Comparison of ENCODE assay signal across 16 cellular contexts in the genomic region with DNA sequence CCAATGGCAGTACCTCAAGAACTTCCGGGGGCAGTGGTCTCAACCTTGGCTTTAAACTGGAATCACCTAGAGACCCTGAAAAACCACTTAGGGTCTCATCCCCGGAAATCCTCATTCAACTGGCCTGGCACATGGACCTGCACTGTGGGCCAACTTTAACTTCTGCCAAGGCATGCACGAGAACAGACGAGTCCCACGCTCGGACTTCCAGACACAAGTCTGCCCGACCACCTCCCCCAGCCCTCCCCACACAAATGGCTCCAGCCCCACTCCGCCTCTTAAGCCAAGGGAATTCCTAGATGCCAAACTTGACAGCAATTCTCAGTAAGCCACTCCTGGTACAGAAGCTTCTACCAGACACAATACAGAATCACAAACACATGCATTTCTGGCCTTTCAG.
DNase-seq lines count a peak whose midpoint lies in the region; ATAC-seq, FAIRE-seq and TF ChIP-seq lines count a peak whose summit lies in the region.
"Had no signal": no experiment of that assay in that cellular context is flagged by ENCODE, and none has a peak within 500 bp of the region (broad histone marks: within the 10 kb centered on the region; RNA-seq: fewer than 3 reads in every experiment).

No MANE protein-coding gene starts in this region.

- H3K4me1 ChIP-seq in right cardiac atrium (ENCODE audit: control insufficient read depth, insufficient read depth, low read length) = no peaks in the 10 kb centered on the region
- peaks cover 46% of the 10 kb centered on the region for H3K4me1 ChIP-seq in vagina
- H3K4me1 ChIP-seq: foreskin keratinocyte, HAP-1 had no signal

- peaks cover 79% of the 10 kb centered on the region for H3K36me3 Mint-ChIP-seq in activated T-helper 2 cell treated with anti-CD3 and anti-CD28 coated beads, Interferon-gamma antibody, Interleukin-2, Interleukin-4, amounts not matched to agents 10 μg/mL and 5 μg/mL and 100 μg/mL, durations not matched to agents 14 hours and 24 hours and 36 hours (ENCODE audit: low read depth)
- H3K36me3 Mint-ChIP-seq in naive B cell = peaks cover 17 to 21% of the 10 kb centered on the region in 2 donors

- 49% methylated on average over 8 of the region's 8 CpGs for WGBS in right cardiac atrium

- H3K9me3 ChIP-seq in right cardiac atrium (ENCODE audit: control insufficient read depth, low read length) = no peaks in the 10 kb centered on the region
- no peaks in the 10 kb centered on the region for H3K9me3 ChIP-seq in vagina
- H3K9me3 ChIP-seq: HAP-1 had no signal

- H3K27ac ChIP-seq in right cardiac atrium (ENCODE audit: low read length) (no peak overlapping the region), vagina (peak overlapping the region; percentile 45)
- H3K27ac ChIP-seq: foreskin keratinocyte had no signal

- no peak overlapping the region for H3K4me3 ChIP-seq in right cardiac atrium (ENCODE audit: low read length)
- no peak overlapping the region for H3K4me3 ChIP-seq in vagina
- H3K4me3 ChIP-seq: HAP-1 had no signal

- no peak for FAIRE-seq in RCC 7860 (lab: Jason Lieb, UNC)

- no peaks in the 10 kb centered on the region for H3K9me3 Mint-ChIP-seq in activated T-helper 2 cell treated with anti-CD3 and anti-CD28 coated beads, Interferon-gamma antibody, Interleukin-2, Interleukin-4, amounts not matched to agents 10 μg/mL and 5 μg/mL and 100 μg/mL, durations not matched to agents 14 hours and 24 hours and 36 hours
- H3K9me3 Mint-ChIP-seq in naive B cell = no peaks in the 10 kb centered on the region
- H3K9me3 Mint-ChIP-seq: T-helper 2 cell treated with Interferon-gamma antibody and Interleukin-4, amounts not matched to agents 5 μg/mL and 100 μg/mL, for 36 hours had no signal

- ATAC-seq in left ventricle myocardium superior (peak; percentile 10), right cardiac atrium (no peak), naive B cell (ENCODE audit: low read depth in 2 of 2) (no peak)
- ATAC-seq: activated CD4-positive, CD25-positive, alpha-beta regulatory T cell treated with anti-CD3 and anti-CD28 coated beads, Interleukin-2, amount 50 U/mL, for 24 hours; foreskin keratinocyte had no signal

- intact Hi-C loops in left ventricle myocardium superior (cut with micrococcal nuclease) = no loop called here
- intact Hi-C loops in right cardiac atrium (cut with DNase I) = no loop called here
- intact Hi-C loops in activated T-helper 2 cell treated with anti-CD3 and anti-CD28 coated beads, Interferon-gamma antibody, Interleukin-2, Interleukin-4, amounts not matched to agents 10 μg/mL and 5 μg/mL and 100 μg/mL, durations not matched to agents 14 hours and 24 hours and 36 hours (cut with micrococcal nuclease) = no loop called here
- intact Hi-C loops in vagina (cut with DNase I) = no loop called here

- peak; percentile 33 for DNase-seq in left ventricle myocardium superior
- DNase-seq in right cardiac atrium = no peak
- no peak for DNase-seq in activated T-helper 2 cell treated with anti-CD3 and anti-CD28 coated beads, Interferon-gamma antibody, Interleukin-2, Interleukin-4, amounts not matched to agents 10 μg/mL and 5 μg/mL and 100 μg/mL, durations not matched to agents 14 hours and 24 hours and 36 hours (ENCODE audit: low spot score)
- no peak for DNase-seq in naive B cell
- DNase-seq in vagina (ENCODE audit: extremely low spot score in 2 of 2) = no peak
- no peak for DNase-seq in RCC 7860 (ENCODE audit: low spot score)
- DNase-seq in NCI-H2196 (lab: John Stamatoyannopoulos, UW; ENCODE audit: unreplicated experiment) = no peak
- no peak for DNase-seq in NCI-H526 treated with DMSO at 0.1 percent for 48 hours (lab: John Stamatoyannopoulos, UW)
- DNase-seq: DMS 273 treated with DMSO at 0.1 percent for 48 hours, foreskin keratinocyte, NCI-H1417, NCI-H345, SHP77 treated with DMSO at 0.1 percent for 48 hours had no signal

- no peak for TF ChIP-seq POLR2A in vagina (IDR thresholded peaks at IDR 0.05)

- H3K27me3 Mint-ChIP-seq in activated T-helper 2 cell treated with anti-CD3 and anti-CD28 coated beads, Interferon-gamma antibody, Interleukin-2, Interleukin-4, amounts not matched to agents 10 μg/mL and 5 μg/mL and 100 μg/mL, durations not matched to agents 14 hours and 24 hours and 36 hours (ENCODE audit: low read depth) = no peaks in the 10 kb centered on the region
- no peaks in the 10 kb centered on the region for H3K27me3 Mint-ChIP-seq in naive B cell

- H3K4me1 Mint-ChIP-seq in activated T-helper 2 cell treated with anti-CD3 and anti-CD28 coated beads, Interferon-gamma antibody, Interleukin-2, Interleukin-4, amounts not matched to agents 10 μg/mL and 5 μg/mL and 100 μg/mL, durations not matched to agents 14 hours and 24 hours and 36 hours (ENCODE audit: low read depth) = peaks cover 10% of the 10 kb centered on the region
- peaks cover 7 to 9% (median 7%) of the 10 kb centered on the region in 3 donors for H3K4me1 Mint-ChIP-seq in naive B cell

- peaks cover 0 to 55% of the 10 kb centered on the region in 2 donors for H3K36me3 ChIP-seq in vagina

- H3K27me3 ChIP-seq in right cardiac atrium (ENCODE audit: control insufficient read depth, insufficient read depth) (no peaks in the 10 kb centered on the region), vagina (no peaks in the 10 kb centered on the region)
- H3K27me3 ChIP-seq: foreskin keratinocyte had no signal

- no peak for TF ChIP-seq CTCF in vagina (IDR thresholded peaks at IDR 0.05)

- no peak overlapping the region for H3K4me3 Mint-ChIP-seq in activated T-helper 2 cell treated with anti-CD3 and anti-CD28 coated beads, Interferon-gamma antibody, Interleukin-2, Interleukin-4, amounts not matched to agents 10 μg/mL and 5 μg/mL and 100 μg/mL, durations not matched to agents 14 hours and 24 hours and 36 hours (ENCODE audit: low read depth)
- H3K4me3 Mint-ChIP-seq in naive B cell = no peak overlapping the region
- H3K4me3 Mint-ChIP-seq: T-helper 2 cell treated with Interferon-gamma antibody and Interleukin-4, amounts not matched to agents 5 μg/mL and 100 μg/mL, for 36 hours had no signal

- peak overlapping the region; percentile 15 for H3K27ac Mint-ChIP-seq in activated T-helper 2 cell treated with anti-CD3 and anti-CD28 coated beads, Interferon-gamma antibody, Interleukin-2, Interleukin-4, amounts not matched to agents 10 μg/mL and 5 μg/mL and 100 μg/mL, durations not matched to agents 14 hours and 24 hours and 36 hours
- H3K27ac Mint-ChIP-seq in naive B cell = peak overlapping the region in 4 of 6 donors; percentile 15 to 82 (median 53)
